Comparison of ENCODE assay signal across 1 cellular context in genomic region chr1:71080782-71081696, GRCh38.
A peak's percentile ranks its signal among the peaks of the same experiment; 100 is the strongest.
TF ChIP-seq lines count a peak whose summit lies in the region.

A gene with protein sequence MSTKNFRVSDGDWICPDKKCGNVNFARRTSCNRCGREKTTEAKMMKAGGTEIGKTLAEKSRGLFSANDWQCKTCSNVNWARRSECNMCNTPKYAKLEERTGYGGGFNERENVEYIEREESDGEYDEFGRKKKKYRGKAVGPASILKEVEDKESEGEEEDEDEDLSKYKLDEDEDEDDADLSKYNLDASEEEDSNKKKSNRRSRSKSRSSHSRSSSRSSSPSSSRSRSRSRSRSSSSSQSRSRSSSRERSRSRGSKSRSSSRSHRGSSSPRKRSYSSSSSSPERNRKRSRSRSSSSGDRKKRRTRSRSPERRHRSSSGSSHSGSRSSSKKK (minus strand): TSS chr1:71081035. CDS start chr1:71080995, 40 bp downstream.

TF ChIP-seq in HepG2, 621 proteins besides CTCF, POLR2A, EP300 and RAD21 (continued from another document and continues in another):
- TF ChIP-seq, protein P1, sequence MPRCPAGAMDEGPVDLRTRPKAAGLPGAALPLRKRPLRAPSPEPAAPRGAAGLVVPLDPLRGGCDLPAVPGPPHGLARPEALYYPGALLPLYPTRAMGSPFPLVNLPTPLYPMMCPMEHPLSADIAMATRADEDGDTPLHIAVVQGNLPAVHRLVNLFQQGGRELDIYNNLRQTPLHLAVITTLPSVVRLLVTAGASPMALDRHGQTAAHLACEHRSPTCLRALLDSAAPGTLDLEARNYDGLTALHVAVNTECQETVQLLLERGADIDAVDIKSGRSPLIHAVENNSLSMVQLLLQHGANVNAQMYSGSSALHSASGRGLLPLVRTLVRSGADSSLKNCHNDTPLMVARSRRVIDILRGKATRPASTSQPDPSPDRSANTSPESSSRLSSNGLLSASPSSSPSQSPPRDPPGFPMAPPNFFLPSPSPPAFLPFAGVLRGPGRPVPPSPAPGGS (CRISPR knock-in tag; IDR thresholded peaks at IDR 0.05) = no peak
- TF ChIP-seq PAXIP1 (CRISPR knock-in tag; conservative IDR thresholded peaks at IDR 0.05) (0 out of 2 replicates have a peak, but pooled peaks have one; percentile 14), YEATS2 (CRISPR knock-in tag; IDR thresholded peaks at IDR 0.05; ENCODE audit: borderline replicate concordance) (peak; percentile 93), TRIM22 (IDR thresholded peaks at IDR 0.05) (no peak), ATRX (CRISPR knock-in tag; IDR thresholded peaks at IDR 0.05; ENCODE audit: borderline replicate concordance) (0 out of 2 replicates have a peak, but pooled peaks have one; percentile 55), MED1 (CRISPR knock-in tag; IDR thresholded peaks at IDR 0.05) (peak; percentile 43), ZNF546 (CRISPR knock-in tag; conservative IDR thresholded peaks at IDR 0.05) (no peak), POLR2AphosphoS5 (IDR thresholded peaks at IDR 0.05; ENCODE audit: low read depth, low read length) (peak; percentile 94), ZHX2 (IDR thresholded peaks at IDR 0.05; ENCODE audit: low read depth) (no peak), ZHX2 (CRISPR knock-in tag; IDR thresholded peaks at IDR 0.05; ENCODE audit: borderline replicate concordance) (no peak; the same call in 1 of the 2 replicates), ZNF709 (CRISPR knock-in tag; IDR thresholded peaks at IDR 0.05) (peak; percentile 59; the same call in 1 of the 2 replicates), SRSF4 (IDR thresholded peaks at IDR 0.05; ENCODE audit: low read depth, low read length, poor library complexity, severe bottlenecking) (no peak), ZNF670 (CRISPR knock-in tag; IDR thresholded peaks at IDR 0.05; ENCODE audit: borderline replicate concordance) (peak; percentile 57; the same call in 1 of the 2 replicates), ASH2L (IDR thresholded peaks at IDR 0.05; ENCODE audit: insufficient read length, low read depth, low read length) (peak; percentile 82), SRSF1 (optimal IDR thresholded peaks at IDR 0.05; ENCODE audit: low read depth, low read length) (no peak), SP5 (CRISPR knock-in tag; IDR thresholded peaks at IDR 0.05; ENCODE audit: borderline replicate concordance, low read depth) (peak; percentile 24; the same call in 1 of the 2 replicates), DZIP1 (CRISPR knock-in tag; IDR thresholded peaks at IDR 0.05) (no peak), RARG (CRISPR knock-in tag; IDR thresholded peaks at IDR 0.05; ENCODE audit: low read depth) (no peak), TMF1 (CRISPR knock-in tag; IDR thresholded peaks at IDR 0.05; ENCODE audit: low read depth) (no peak), ARNT (IDR thresholded peaks at IDR 0.05) (no peak), ZNF264 (CRISPR knock-in tag; IDR thresholded peaks at IDR 0.05) (no peak), MIER3 (CRISPR knock-in tag; IDR thresholded peaks at IDR 0.05; ENCODE audit: borderline replicate concordance) (peak; percentile 19; the same call in 1 of the 2 replicates), TOPORS (CRISPR knock-in tag; IDR thresholded peaks at IDR 0.05) (no peak)
- TF ChIP-seq, protein P2, sequence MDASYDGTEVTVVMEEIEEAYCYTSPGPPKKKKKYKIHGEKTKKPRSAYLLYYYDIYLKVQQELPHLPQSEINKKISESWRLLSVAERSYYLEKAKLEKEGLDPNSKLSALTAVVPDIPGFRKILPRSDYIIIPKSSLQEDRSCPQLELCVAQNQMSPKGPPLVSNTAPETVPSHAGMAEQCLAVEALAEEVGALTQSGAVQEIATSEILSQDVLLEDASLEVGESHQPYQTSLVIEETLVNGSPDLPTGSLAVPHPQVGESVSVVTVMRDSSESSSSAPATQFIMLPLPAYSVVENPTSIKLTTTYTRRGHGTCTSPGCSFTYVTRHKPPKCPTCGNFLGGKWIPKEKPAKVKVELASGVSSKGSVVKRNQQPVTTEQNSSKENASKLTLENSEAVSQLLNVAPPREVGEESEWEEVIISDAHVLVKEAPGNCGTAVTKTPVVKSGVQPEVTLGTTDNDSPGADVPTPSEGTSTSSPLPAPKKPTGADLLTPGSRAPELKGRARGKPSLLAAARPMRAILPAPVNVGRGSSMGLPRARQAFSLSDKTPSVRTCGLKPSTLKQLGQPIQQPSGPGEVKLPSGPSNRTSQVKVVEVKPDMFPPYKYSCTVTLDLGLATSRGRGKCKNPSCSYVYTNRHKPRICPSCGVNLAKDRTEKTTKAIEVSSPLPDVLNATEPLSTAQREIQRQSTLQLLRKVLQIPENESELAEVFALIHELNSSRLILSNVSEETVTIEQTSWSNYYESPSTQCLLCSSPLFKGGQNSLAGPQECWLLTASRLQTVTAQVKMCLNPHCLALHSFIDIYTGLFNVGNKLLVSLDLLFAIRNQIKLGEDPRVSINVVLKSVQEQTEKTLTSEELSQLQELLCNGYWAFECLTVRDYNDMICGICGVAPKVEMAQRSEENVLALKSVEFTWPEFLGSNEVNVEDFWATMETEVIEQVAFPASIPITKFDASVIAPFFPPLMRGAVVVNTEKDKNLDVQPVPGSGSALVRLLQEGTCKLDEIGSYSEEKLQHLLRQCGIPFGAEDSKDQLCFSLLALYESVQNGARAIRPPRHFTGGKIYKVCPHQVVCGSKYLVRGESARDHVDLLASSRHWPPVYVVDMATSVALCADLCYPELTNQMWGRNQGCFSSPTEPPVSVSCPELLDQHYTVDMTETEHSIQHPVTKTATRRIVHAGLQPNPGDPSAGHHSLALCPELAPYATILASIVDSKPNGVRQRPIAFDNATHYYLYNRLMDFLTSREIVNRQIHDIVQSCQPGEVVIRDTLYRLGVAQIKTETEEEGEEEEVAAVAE (CRISPR knock-in tag; IDR thresholded peaks at IDR 0.05; ENCODE audit: borderline replicate concordance) = peak; percentile 74
- TF ChIP-seq, protein P3, sequence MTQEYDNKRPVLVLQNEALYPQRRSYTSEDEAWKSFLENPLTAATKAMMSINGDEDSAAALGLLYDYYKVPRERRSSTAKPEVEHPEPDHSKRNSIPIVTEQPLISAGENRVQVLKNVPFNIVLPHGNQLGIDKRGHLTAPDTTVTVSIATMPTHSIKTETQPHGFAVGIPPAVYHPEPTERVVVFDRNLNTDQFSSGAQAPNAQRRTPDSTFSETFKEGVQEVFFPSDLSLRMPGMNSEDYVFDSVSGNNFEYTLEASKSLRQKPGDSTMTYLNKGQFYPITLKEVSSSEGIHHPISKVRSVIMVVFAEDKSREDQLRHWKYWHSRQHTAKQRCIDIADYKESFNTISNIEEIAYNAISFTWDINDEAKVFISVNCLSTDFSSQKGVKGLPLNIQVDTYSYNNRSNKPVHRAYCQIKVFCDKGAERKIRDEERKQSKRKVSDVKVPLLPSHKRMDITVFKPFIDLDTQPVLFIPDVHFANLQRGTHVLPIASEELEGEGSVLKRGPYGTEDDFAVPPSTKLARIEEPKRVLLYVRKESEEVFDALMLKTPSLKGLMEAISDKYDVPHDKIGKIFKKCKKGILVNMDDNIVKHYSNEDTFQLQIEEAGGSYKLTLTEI (CRISPR knock-in tag; conservative IDR thresholded peaks at IDR 0.05) = no peak
- TF ChIP-seq, protein P4, sequence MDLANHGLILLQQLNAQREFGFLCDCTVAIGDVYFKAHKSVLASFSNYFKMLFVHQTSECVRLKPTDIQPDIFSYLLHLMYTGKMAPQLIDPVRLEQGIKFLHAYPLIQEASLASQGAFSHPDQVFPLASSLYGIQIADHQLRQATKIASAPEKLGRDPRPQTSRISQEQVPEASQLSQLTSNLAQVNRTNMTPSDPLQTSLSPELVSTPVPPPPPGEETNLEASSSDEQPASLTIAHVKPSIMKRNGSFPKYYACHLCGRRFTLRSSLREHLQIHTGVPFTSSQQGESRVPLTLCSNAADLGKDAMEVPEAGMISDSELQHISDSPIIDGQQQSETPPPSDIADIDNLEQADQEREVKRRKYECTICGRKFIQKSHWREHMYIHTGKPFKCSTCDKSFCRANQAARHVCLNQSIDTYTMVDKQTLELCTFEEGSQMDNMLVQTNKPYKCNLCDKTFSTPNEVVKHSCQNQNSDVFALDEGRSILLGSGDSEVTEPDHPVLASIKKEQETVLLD (CRISPR knock-in tag; IDR thresholded peaks at IDR 0.05; ENCODE audit: low read depth) = no peak
